ENCODE assay signal across 12 cellular contexts in the genomic region with DNA sequence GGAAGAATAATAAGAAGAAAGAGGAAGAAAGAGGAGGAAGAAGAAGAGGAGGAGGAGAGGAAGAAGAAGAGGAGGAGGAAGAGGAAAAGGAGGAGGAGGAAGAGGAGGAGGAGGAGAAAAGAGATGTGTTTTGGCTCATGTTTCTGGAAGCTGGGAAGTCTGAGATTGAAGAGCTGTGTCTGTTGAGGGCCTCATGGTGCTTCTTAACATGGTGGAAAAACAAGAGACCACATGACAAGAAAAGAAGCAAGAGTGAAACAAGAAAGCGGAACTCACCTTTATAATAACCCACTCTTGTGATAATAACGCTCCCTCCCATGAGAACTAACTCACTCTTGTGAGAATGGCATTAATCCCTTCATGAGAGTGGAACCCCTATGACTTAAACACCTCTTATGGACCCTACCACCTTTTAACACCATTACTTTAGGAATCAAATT.
DNase-seq lines count a peak whose midpoint lies in the region; ATAC-seq and TF ChIP-seq lines count a peak whose summit lies in the region.
"Had no signal": no experiment of that assay in that cellular context is flagged by ENCODE, and none has a peak within 500 bp of the region (broad histone marks: within the 10 kb centered on the region; RNA-seq: fewer than 3 reads in every experiment).

No MANE protein-coding gene starts in this region.

- H3K9me3 ChIP-seq in OCI-LY1 (ENCODE audit: low read length) = no peaks in the 10 kb centered on the region
- H3K9me3 ChIP-seq: left lung had no signal

- H3K9ac ChIP-seq in OCI-LY1 (ENCODE audit: low read length) = no peak overlapping the region

- H2AFZ ChIP-seq in OCI-LY1 (ENCODE audit: low read length) = peak overlapping the region; percentile 41; the same call in 1 of the 2 replicates

- no peaks in the 10 kb centered on the region for H3K27me3 ChIP-seq in OCI-LY1 (ENCODE audit: insufficient read depth, low read length)
- H3K27me3 ChIP-seq: left lung had no signal

- H3K79me2 ChIP-seq in OCI-LY1 (ENCODE audit: insufficient read depth, low read length) = no peaks in the 10 kb centered on the region

- H4K20me1 ChIP-seq in OCI-LY1 (ENCODE audit: insufficient read depth, low read length) = no peaks in the 10 kb centered on the region

- H3K4me3 ChIP-seq in OCI-LY1 (ENCODE audit: low read depth, low read length, poor library complexity, severe bottlenecking) = no peak overlapping the region
- H3K4me3 ChIP-seq: left lung, SK-N-MC had no signal

- peaks cover 27% of the 10 kb centered on the region for H3K4me1 ChIP-seq in OCI-LY1 (ENCODE audit: insufficient read depth, low read length, severe bottlenecking)

- DNase-seq in GM20000 (ENCODE audit: low spot score) (peak; percentile 45), substantia nigra (lab: John Stamatoyannopoulos, UW) (no peak), T1000 (lab: John Stamatoyannopoulos, UW) (no peak), SW 1271 (lab: John Stamatoyannopoulos, UW) (no peak)
- no peak for DNase-seq in activated CD8-positive, alpha-beta memory T cell treated with anti-CD3 and anti-CD28 coated beads for 24 hours
- DNase-seq: EL, left lung, MV-4-11 had no signal

- peak; percentile 63 for ATAC-seq in GM18502 (IDR thresholded peaks at IDR 0.05; ENCODE audit: poor library complexity, unreplicated experiment)
- peak; percentile 54 for ATAC-seq in HG02973 (IDR thresholded peaks at IDR 0.05; ENCODE audit: unreplicated experiment)
- ATAC-seq: left lung had no signal

- H3F3A ChIP-seq in OCI-LY1 (ENCODE audit: insufficient read depth, low read length) = peaks cover 5% of the 10 kb centered on the region; the same call in 1 of the 2 replicates

- TF ChIP-seq CTCF in GM20000 (IDR thresholded peaks at IDR 0.05; ENCODE audit: extremely low read depth, missing control alignments) (no peak), OCI-LY1 (IDR thresholded peaks at IDR 0.05; ENCODE audit: low read length) (no peak)

- H3K27ac ChIP-seq in OCI-LY1 (ENCODE audit: low read depth, low read length, poor library complexity, severe bottlenecking) (peak overlapping the region; percentile 62), substantia nigra (ENCODE audit: low read depth, low read length, poor library complexity, severe bottlenecking) (no peak overlapping the region)
- H3K27ac ChIP-seq: left lung had no signal

- no peaks in the 10 kb centered on the region for H3K9me2 ChIP-seq in OCI-LY1 (ENCODE audit: low read depth, low read length)

- H3K36me3 ChIP-seq in OCI-LY1 (ENCODE audit: insufficient read depth, low read length) = no peaks in the 10 kb centered on the region
- H3K36me3 ChIP-seq: left lung had no signal

- H3K4me2 ChIP-seq in OCI-LY1 (ENCODE audit: low read length) = peak overlapping the region; percentile 18
